ENCODE assay signal across 11 cellular contexts in the genomic region with DNA sequence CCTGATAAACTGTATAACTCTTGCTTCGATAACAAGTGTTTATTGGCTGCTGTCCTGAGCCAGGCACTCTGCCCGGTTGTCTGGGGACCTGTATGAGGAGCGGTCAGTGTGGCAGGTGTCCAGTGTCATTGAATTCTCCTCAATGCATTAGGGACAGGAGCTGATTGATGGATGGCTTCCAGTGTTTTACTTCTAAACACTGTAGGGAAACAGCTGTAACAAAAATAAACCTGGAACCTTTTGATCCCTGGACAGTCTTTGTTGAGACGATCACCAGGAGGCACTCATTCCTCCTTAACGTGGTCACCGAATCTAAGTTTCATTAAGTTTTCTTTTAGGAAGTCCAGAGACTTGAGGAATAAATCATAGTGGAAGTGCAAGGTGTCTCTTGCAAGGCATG. TPM values are rescaled to one million over a fixed set of nuclear protein-coding genes. Genes with fewer than 3 reads are reported as not detected.
DNase-seq lines count a peak whose midpoint lies in the region; ATAC-seq and TF ChIP-seq lines count a peak whose summit lies in the region.
"Had no signal": no experiment of that assay in that cellular context is flagged by ENCODE, and none has a peak within 500 bp of the region (broad histone marks: within the 10 kb centered on the region; RNA-seq: fewer than 3 reads in every experiment).

No MANE protein-coding gene starts in this region.

- in situ Hi-C loops in astrocyte of the spinal cord (cut with HindIII; ENCODE audit: low sequenced_read_pairs), result no loop called here

- peaks cover 12 to 52% of the 10 kb centered on the region in 2 donors for H3K4me1 ChIP-seq in left lung
- peaks cover 40% of the 10 kb centered on the region for H3K4me1 ChIP-seq in upper lobe of right lung

- H3K27ac Mint-ChIP-seq in activated naive CD4-positive, alpha-beta T cell treated with anti-CD3 and anti-CD28 coated beads, Interleukin-2, amount 50 U/mL, for 24 hours, result peak overlapping the region; percentile 97

- TF ChIP-seq CTCF in astrocyte of the spinal cord (IDR thresholded peaks at IDR 0.05; ENCODE audit: low read depth, low read length), result no peak
- no peak for TF ChIP-seq CTCF in left lung (IDR thresholded peaks at IDR 0.05)
- no peak for TF ChIP-seq CTCF in upper lobe of right lung (IDR thresholded peaks at IDR 0.05)

- H3K27ac ChIP-seq in left lung (no peak overlapping the region), upper lobe of right lung (no peak overlapping the region)

- H3K4me3 ChIP-seq in astrocyte of the spinal cord (ENCODE audit: low read depth, low read length), result no peak overlapping the region
- no peak overlapping the region for H3K4me3 ChIP-seq in left lung
- H3K4me3 ChIP-seq in upper lobe of right lung, result no peak overlapping the region
- H3K4me3 ChIP-seq: ascending aorta, HAP-1 had no signal

- peaks cover 10% of the 10 kb centered on the region for H3K36me3 Mint-ChIP-seq in activated naive CD4-positive, alpha-beta T cell treated with anti-CD3 and anti-CD28 coated beads, Interleukin-2, amount 50 U/mL, for 24 hours

- H3K9me3 ChIP-seq in left lung, result no peaks in the 10 kb centered on the region
- no peaks in the 10 kb centered on the region for H3K9me3 ChIP-seq in upper lobe of right lung
- H3K9me3 ChIP-seq: ascending aorta, HAP-1 had no signal

- intact Hi-C loops in left lung (cut with DNase I), result no loop called here
- intact Hi-C loops in upper lobe of right lung (cut with DNase I), result no loop called here

- peaks cover 0 to 3% of the 10 kb centered on the region in 2 donors for H3K36me3 ChIP-seq in left lung
- H3K36me3 ChIP-seq in upper lobe of right lung, result no peaks in the 10 kb centered on the region
- H3K36me3 ChIP-seq: HAP-1 had no signal

- peaks cover 91% of the 10 kb centered on the region for H3K4me1 Mint-ChIP-seq in activated naive CD4-positive, alpha-beta T cell treated with anti-CD3 and anti-CD28 coated beads, Interleukin-2, amount 50 U/mL, for 24 hours

- no peaks in the 10 kb centered on the region for H3K27me3 Mint-ChIP-seq in activated naive CD4-positive, alpha-beta T cell treated with anti-CD3 and anti-CD28 coated beads, Interleukin-2, amount 50 U/mL, for 24 hours

- no peak for DNase-seq in activated naive CD4-positive, alpha-beta T cell (lab: John Stamatoyannopoulos, UW)
- DNase-seq in astrocyte of the spinal cord (ENCODE audit: low read depth, low spot score) (peak; percentile 31), left lung (peak in 1 of 2 donors; percentile 51), upper lobe of right lung (no peak), NK-92 (lab: John Stamatoyannopoulos, UW; ENCODE audit: unreplicated experiment) (no peak)

- H3K9me3 Mint-ChIP-seq in activated naive CD4-positive, alpha-beta T cell treated with anti-CD3 and anti-CD28 coated beads, Interleukin-2, amount 50 U/mL, for 24 hours, result no peaks in the 10 kb centered on the region

- peak overlapping the region; percentile 78 for H3K4me3 Mint-ChIP-seq in activated naive CD4-positive, alpha-beta T cell treated with anti-CD3 and anti-CD28 coated beads, Interleukin-2, amount 50 U/mL, for 24 hours

- ATAC-seq in left lung, result peak; percentile 83
- ATAC-seq in upper lobe of right lung, result peak; percentile 36
- ATAC-seq in HG02642 (IDR thresholded peaks at IDR 0.05; ENCODE audit: poor library complexity, unreplicated experiment), result no peak
- no peak for ATAC-seq in HG02678 (IDR thresholded peaks at IDR 0.05; ENCODE audit: unreplicated experiment)

- H3K27me3 ChIP-seq in left lung (no peaks in the 10 kb centered on the region), upper lobe of right lung (no peaks in the 10 kb centered on the region)
- H3K27me3 ChIP-seq: ascending aorta had no signal

RNA-seq across cellular contexts. Expression of a gene that starts 17.9 kb away (rescaled TPM):
- total RNA-seq in left lung (10 to 100 TPM; 56.1 to 57.4 TPM), upper lobe of right lung (50.2 TPM)

RNA-seq across cellular contexts. Expression of a gene that starts 39.6 kb away (rescaled TPM):
- total RNA-seq in left lung (under 1 TPM; 0.17 to 0.55 TPM), upper lobe of right lung (0.58 TPM)
- total RNA-seq: ascending aorta, pulmonary artery endothelial cell had no signal

Comparison
In these comparisons a context has a peak if more than half of its experiments do, and no peak if none do; other contexts are left out.
1. ATAC-seq: peak in left lung (single experiment) and upper lobe of right lung (single experiment); none in HG02642 (single experiment) and HG02678 (single experiment).